ENCODE assay signal across 8 cellular contexts in genomic region chr11:75867778-75868374, GRCh38. TPM values are rescaled to one million over a fixed set of nuclear protein-coding genes. Genes with fewer than 3 reads are reported as not detected.
DNase-seq lines count a peak whose midpoint lies in the region; ATAC-seq and TF ChIP-seq lines count a peak whose summit lies in the region.

No MANE protein-coding gene starts in this region.

- H3K27me3 ChIP-seq in AG04450 (ENCODE audit: control insufficient read depth, insufficient read depth, low read length) (no peaks in the 10 kb centered on the region), esophagus muscularis mucosa (no peaks in the 10 kb centered on the region)

- H3K4me1 Mint-ChIP-seq in natural killer cell treated with Interleukin-12 subunit alpha and Interleukin-12 subunit beta and Interleukin-15 and Interleukin-18, amount 100 ng/mL, for 72 hours (ENCODE audit: low read depth in 2 of 2) = peaks cover 6 to 7% of the 10 kb centered on the region in 2 donors

- POLR2A ChIA-PET in AG04450 (lab: Yijun Ruan, JAX) = no interaction called here

- DNase-seq in AG04450 (ENCODE audit: low read depth, low spot score) (peak; percentile 23), GM04504 (ENCODE audit: low read depth) (peak; percentile 17), NCI-H1694 (lab: John Stamatoyannopoulos, UW) (peak; percentile 52), esophagus muscularis mucosa (ENCODE audit: extremely low spot score) (no peak), islet precursor cell (no peak)
- peak; percentile 47 to 63 for DNase-seq in activated CD4-positive, alpha-beta T cell treated with anti-CD3 and anti-CD28 coated beads for 4 hours
- peak; percentile 65 for DNase-seq in natural killer cell treated with Interleukin-12 subunit alpha and Interleukin-12 subunit beta and Interleukin-15 and Interleukin-18, amount 100 ng/mL, for 72 hours (ENCODE audit: low spot score)

- H3K27ac Mint-ChIP-seq in natural killer cell treated with Interleukin-12 subunit alpha and Interleukin-12 subunit beta and Interleukin-15 and Interleukin-18, amount 100 ng/mL, for 72 hours = no peak overlapping the region

- H3K4me3 ChIP-seq in AG04450 (ENCODE audit: low read depth, low read length) (no peak overlapping the region), esophagus muscularis mucosa (no peak overlapping the region)

- intact Hi-C loops in esophagus muscularis mucosa (cut with DNase I) = loop anchor here (2.0 kb wide), 1 partner anchor 65 kb away; no protein-coding TSS in a partner anchor

- no peaks in the 10 kb centered on the region for H3K36me3 Mint-ChIP-seq in natural killer cell treated with Interleukin-12 subunit alpha and Interleukin-12 subunit beta and Interleukin-15 and Interleukin-18, amount 100 ng/mL, for 72 hours

- TF ChIP-seq EP300 in esophagus muscularis mucosa (IDR thresholded peaks at IDR 0.05) = no peak

- H3K4me1 ChIP-seq in esophagus muscularis mucosa = peaks cover 14 to 22% (median 18%) of the 10 kb centered on the region in 4 donors

- no peak overlapping the region for H3K4me3 Mint-ChIP-seq in natural killer cell treated with Interleukin-12 subunit alpha and Interleukin-12 subunit beta and Interleukin-15 and Interleukin-18, amount 100 ng/mL, for 72 hours

- WGBS in esophagus muscularis mucosa = 25% methylated on average over 6 of the region's 6 CpGs

- H3K36me3 ChIP-seq in esophagus muscularis mucosa = peaks cover 0 to 2% (median 0%) of the 10 kb centered on the region in 4 donors

- CTCF ChIA-PET in AG04450 (lab: Charles Lee) = interaction anchor here (0.6 to 6.3 kb wide), 20 partner anchors 11 to 479 kb away, joined by 3 to 87 read pairs (median 4); no protein-coding TSS in a partner anchor

- TF ChIP-seq CTCF in AG04450 (IDR thresholded peaks at IDR 0.05; ENCODE audit: low read depth, low read length) (peak; percentile 63), esophagus muscularis mucosa (IDR thresholded peaks at IDR 0.05) (peak; percentile 75 to 85 (median 84))

- H3K9me3 ChIP-seq in AG04450 (ENCODE audit: control insufficient read depth, insufficient read depth, low read length) = no peaks in the 10 kb centered on the region
- no peaks in the 10 kb centered on the region for H3K9me3 ChIP-seq in esophagus muscularis mucosa

- no peak for TF ChIP-seq POLR2A in esophagus muscularis mucosa (IDR thresholded peaks at IDR 0.05; ENCODE audit: low read depth)

- no peaks in the 10 kb centered on the region for H3K27me3 Mint-ChIP-seq in natural killer cell treated with Interleukin-12 subunit alpha and Interleukin-12 subunit beta and Interleukin-15 and Interleukin-18, amount 100 ng/mL, for 72 hours

- H3K27ac ChIP-seq in AG04450 (ENCODE audit: low read depth, low read length) (no peak overlapping the region), esophagus muscularis mucosa (replicated peaks in 1 of 4) (no peak overlapping the region)

- ATAC-seq in natural killer cell treated with Interleukin-12 subunit alpha and Interleukin-12 subunit beta and Interleukin-15 and Interleukin-18, amount 100 ng/mL, for 72 hours = no peak
- no peak for ATAC-seq in GM21619 (IDR thresholded peaks at IDR 0.05; ENCODE audit: unreplicated experiment)

- H3K9me3 Mint-ChIP-seq in natural killer cell treated with Interleukin-12 subunit alpha and Interleukin-12 subunit beta and Interleukin-15 and Interleukin-18, amount 100 ng/mL, for 72 hours = no peaks in the 10 kb centered on the region

RNA-seq across cellular contexts. Expression of gene UVRAG, which starts 52.9 kb away (rescaled TPM):
- polyA plus RNA-seq in AG04450 (2011; rRNA removed) = 8.9 and 11.6 TPM in 2 replicates
- polyA minus RNA-seq in AG04450 (2011; rRNA and poly(A)+ RNA removed) = 10.0 and 14.8 TPM in 2 replicates
- 10 to 100 TPM; 30.6 to 37.4 (median 34.7) TPM for total RNA-seq in esophagus muscularis mucosa
- total RNA-seq in natural killer cell treated with Interleukin-12 subunit alpha and Interleukin-12 subunit beta and Interleukin-15 and Interleukin-18, amount 100 ng/mL, for 72 hours = 10 to 100 TPM; 16.6 to 29.9 TPM

Comparison
In these comparisons a context has a peak if more than half of its experiments do, and no peak if none do; other contexts are left out.
1. DNase-seq: peak in AG04450 (single experiment), GM04504 (single experiment), NCI-H1694 (single experiment), activated CD4-positive, alpha-beta T cell treated with anti-CD3 and anti-CD28 coated beads for 4 hours (2 of 2) and natural killer cell treated with Interleukin-12 subunit alpha and Interleukin-12 subunit beta and Interleukin-15 and Interleukin-18, amount 100 ng/mL, for 72 hours (single experiment); none in esophagus muscularis mucosa (single experiment) and islet precursor cell (single experiment).